Comparison of ENCODE assay signal across 9 cellular contexts in the genomic region with DNA sequence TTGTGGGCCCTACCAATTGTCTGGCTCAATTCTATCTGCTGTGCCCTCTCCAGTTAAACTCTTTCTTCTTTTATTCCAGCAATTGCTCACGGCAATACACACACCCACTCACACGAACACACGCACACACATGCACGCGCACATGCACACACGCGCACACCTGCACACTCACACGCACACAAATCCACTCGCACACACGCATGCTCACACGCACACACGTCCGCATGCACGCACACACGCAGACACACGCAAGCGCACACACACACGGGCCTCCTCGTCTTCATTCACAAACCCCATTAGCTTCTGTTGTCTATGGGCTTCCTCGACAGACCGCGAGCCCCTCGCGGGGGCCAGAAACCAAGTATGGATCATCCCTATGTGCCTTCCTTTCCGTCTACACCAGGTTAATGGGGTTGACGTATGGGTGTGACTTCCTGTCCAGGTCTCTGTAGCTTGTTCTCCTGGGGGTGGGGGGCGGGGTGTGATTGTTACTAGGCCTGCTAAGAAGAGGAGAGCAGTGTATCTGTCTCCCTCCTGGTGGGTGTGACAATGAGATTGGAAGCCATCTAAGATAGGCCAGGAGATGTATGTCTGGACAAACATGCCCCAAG. TPM values are rescaled to one million over a fixed set of nuclear protein-coding genes. Genes with fewer than 3 reads are reported as not detected.
DNase-seq lines count a peak whose midpoint lies in the region; ATAC-seq, FAIRE-seq and TF ChIP-seq lines count a peak whose summit lies in the region.
"Had no signal": no experiment of that assay in that cellular context is flagged by ENCODE, and none has a peak within 500 bp of the region (broad histone marks: within the 10 kb centered on the region; RNA-seq: fewer than 3 reads in every experiment).

No MANE protein-coding gene starts in this region.

- H3K27ac Mint-ChIP-seq in activated T-cell treated with anti-CD3 and anti-CD28 coated beads, Interleukin-2, amount 50 U/mL, for 24 hours = peak overlapping the region; percentile 61
- H3K27ac Mint-ChIP-seq in activated T-cell treated with anti-CD3 and anti-CD28 coated beads, Interleukin-2, amount 50 U/mL, for 72 hours = no peak overlapping the region
- H3K27ac Mint-ChIP-seq in MCF 10A (ENCODE audit: low read depth, unreplicated experiment) = peak overlapping the region; percentile 96
- no peak overlapping the region for H3K27ac Mint-ChIP-seq in memory B cell

- ATAC-seq in activated T-cell treated with anti-CD3 and anti-CD28 coated beads, Interleukin-2, amount 50 U/mL, for 72 hours (replicated peaks in 1 of 2) = no peak
- no peak for ATAC-seq in memory B cell (ENCODE audit: low read depth)
- ATAC-seq in upper lobe of left lung (ENCODE audit: low FRiP score in 2 of 2) = no peak
- ATAC-seq in GM18907 (IDR thresholded peaks at IDR 0.05; ENCODE audit: unreplicated experiment) = no peak
- ATAC-seq in GM19395 (IDR thresholded peaks at IDR 0.05; ENCODE audit: unreplicated experiment) = no peak

- no peak for FAIRE-seq in small intestine (lab: Jason Lieb, UNC)

- intact Hi-C loops in MCF 10A (cut with micrococcal nuclease) = loop anchor here (2.0 to 5.0 kb wide), 3 partner anchors 27 to 198 kb away; partner anchors contain the start of genes FBXL19 and SRCAP

- no peaks in the 10 kb centered on the region for H3K9me3 Mint-ChIP-seq in activated T-cell treated with anti-CD3 and anti-CD28 coated beads, Interleukin-2, amount 50 U/mL, for 24 hours
- H3K9me3 Mint-ChIP-seq in activated T-cell treated with anti-CD3 and anti-CD28 coated beads, Interleukin-2, amount 50 U/mL, for 72 hours = no peaks in the 10 kb centered on the region
- H3K9me3 Mint-ChIP-seq in MCF 10A (ENCODE audit: unreplicated experiment) (no peaks in the 10 kb centered on the region), memory B cell (no peaks in the 10 kb centered on the region)

- H3K9me3 ChIP-seq in upper lobe of left lung (no peaks in the 10 kb centered on the region), small intestine (ENCODE audit: control insufficient read depth, low read depth) (no peaks in the 10 kb centered on the region)

- 71 to 73% methylated on average over 26 to 27 of the region's 27 CpGs for WGBS in upper lobe of left lung, 2 donors
- WGBS in small intestine, 3 donors = 76 to 87% (median 87%) methylated on average over 27 of the region's 27 CpGs

- TF ChIP-seq CTCF in MCF 10A (IDR thresholded peaks at IDR 0.05; ENCODE audit: unreplicated experiment) (no peak), upper lobe of left lung (IDR thresholded peaks at IDR 0.05) (no peak)

- peaks cover 44% of the 10 kb centered on the region for H3K4me1 Mint-ChIP-seq in activated T-cell treated with anti-CD3 and anti-CD28 coated beads, Interleukin-2, amount 50 U/mL, for 24 hours (ENCODE audit: low read depth)
- H3K4me1 Mint-ChIP-seq in activated T-cell treated with anti-CD3 and anti-CD28 coated beads, Interleukin-2, amount 50 U/mL, for 72 hours (ENCODE audit: low read depth) = peaks cover 54% of the 10 kb centered on the region
- peaks cover 31% of the 10 kb centered on the region for H3K4me1 Mint-ChIP-seq in MCF 10A (ENCODE audit: insufficient read depth, unreplicated experiment)
- H3K4me1 Mint-ChIP-seq in memory B cell = peaks cover 36% of the 10 kb centered on the region

- H3K36me3 ChIP-seq in upper lobe of left lung = peaks cover 0 to 12% (median under 1%) of the 10 kb centered on the region in 4 donors
- H3K36me3 ChIP-seq in small intestine (ENCODE audit: control insufficient read depth in 2 of 2, insufficient read depth in 2 of 2, low read length in 2 of 2) = no peaks in the 10 kb centered on the region

- TF ChIP-seq POLR2A in upper lobe of left lung (IDR thresholded peaks at IDR 0.05) = no peak

- H3K4me3 Mint-ChIP-seq in activated T-cell treated with anti-CD3 and anti-CD28 coated beads, Interleukin-2, amount 50 U/mL, for 24 hours = no peak overlapping the region
- H3K4me3 Mint-ChIP-seq in activated T-cell treated with anti-CD3 and anti-CD28 coated beads, Interleukin-2, amount 50 U/mL, for 72 hours = peak overlapping the region in 1 of 2 donors; percentile 85
- H3K4me3 Mint-ChIP-seq in MCF 10A (ENCODE audit: unreplicated experiment) (peak overlapping the region; percentile 75), memory B cell (peak overlapping the region; percentile 85)

- H3K27ac ChIP-seq in upper lobe of left lung (peak overlapping the region; percentile 95 to 99 (median 97)), small intestine (ENCODE audit: low read depth in 1 of 2, low read length in 1 of 2) (peak overlapping the region in 1 of 2 donors; percentile 77)
- H3K27ac ChIP-seq: HL-60 had no signal

- H3K27me3 ChIP-seq in upper lobe of left lung = no peaks in the 10 kb centered on the region
- H3K27me3 ChIP-seq in small intestine (ENCODE audit: control insufficient read depth in 2 of 2, insufficient read depth in 2 of 2, low read length in 2 of 2) = no peaks in the 10 kb centered on the region

- H3K36me3 Mint-ChIP-seq in activated T-cell treated with anti-CD3 and anti-CD28 coated beads, Interleukin-2, amount 50 U/mL, for 24 hours (ENCODE audit: low read depth) = peaks cover 17% of the 10 kb centered on the region
- H3K36me3 Mint-ChIP-seq in activated T-cell treated with anti-CD3 and anti-CD28 coated beads, Interleukin-2, amount 50 U/mL, for 72 hours (ENCODE audit: insufficient read depth in 2 of 2) = peaks cover 3 to 5% of the 10 kb centered on the region in 2 donors
- H3K36me3 Mint-ChIP-seq in MCF 10A (ENCODE audit: insufficient read depth, unreplicated experiment) = peaks cover 2% of the 10 kb centered on the region
- H3K36me3 Mint-ChIP-seq in memory B cell = peaks cover 2% of the 10 kb centered on the region

- POLR2A ChIA-PET in MCF 10A (lab: Yijun Ruan, JAX) = interaction anchor here (0.5 to 3.6 kb wide), 18 partner anchors 17 to 563 kb away, joined by 3 to 24 read pairs (median 5); partner anchors contain the start of gene PHKG2

- no peak for TF ChIP-seq EP300 in upper lobe of left lung (IDR thresholded peaks at IDR 0.05)

- H3K27me3 Mint-ChIP-seq in activated T-cell treated with anti-CD3 and anti-CD28 coated beads, Interleukin-2, amount 50 U/mL, for 24 hours = no peaks in the 10 kb centered on the region
- no peaks in the 10 kb centered on the region for H3K27me3 Mint-ChIP-seq in activated T-cell treated with anti-CD3 and anti-CD28 coated beads, Interleukin-2, amount 50 U/mL, for 72 hours (ENCODE audit: low read depth)
- H3K27me3 Mint-ChIP-seq in MCF 10A (ENCODE audit: insufficient read depth, unreplicated experiment) (no peaks in the 10 kb centered on the region), memory B cell (no peaks in the 10 kb centered on the region)

- BruUV-seq in MCF 10A (replicated peaks; lab: Mats Ljungman, UMichigan) = no TSS peak

- H3K4me1 ChIP-seq in upper lobe of left lung (peaks cover 28 to 48% (median 40%) of the 10 kb centered on the region in 4 donors), small intestine (ENCODE audit: control insufficient read depth in 2 of 2, insufficient read depth in 1 of 2, low read depth in 1 of 2, low read length in 1 of 2) (peaks cover 1 to 2% of the 10 kb centered on the region in 2 donors)

- DNase-seq in activated T-cell treated with anti-CD3 and anti-CD28 coated beads, Interleukin-2, amount 50 U/mL, for 24 hours = peak; percentile 36
- no peak for DNase-seq in activated T-cell treated with anti-CD3 and anti-CD28 coated beads, Interleukin-2, amount 50 U/mL, for 72 hours
- no peak for DNase-seq in MCF 10A (ENCODE audit: unreplicated experiment)
- DNase-seq in memory B cell (ENCODE audit: low spot score in 2 of 2) = no peak
- DNase-seq in upper lobe of left lung = peak in 1 of 2 donors; percentile 71
- DNase-seq in small intestine = no peak

- H3K4me3 ChIP-seq in upper lobe of left lung (peak overlapping the region in 3 of 4 donors; percentile 45 to 62 (median 56)), small intestine (ENCODE audit: low read depth in 1 of 2, low read length in 2 of 2) (no peak overlapping the region)

- CTCF ChIA-PET in MCF 10A (lab: Yijun Ruan, JAX) = interaction anchor here (0.6 to 1.9 kb wide), 8 partner anchors 10 to 81 kb away, joined by 3 to 6 read pairs (median 4); no protein-coding TSS in a partner anchor

RNA-seq across cellular contexts. Expression of gene CTF1, which starts 0.7 kb away (rescaled TPM):
- total RNA-seq in activated T-cell treated with anti-CD3 and anti-CD28 coated beads, Interleukin-2, amount 50 U/mL, for 72 hours = under 1 TPM; 0.25 to 0.72 TPM
- total RNA-seq in MCF 10A (2022) (3.6 and 4.1 TPM in 2 replicates), upper lobe of left lung (10 to 100 TPM in 2 of 6 donors, 1 to 10 TPM in 4; 4.2 to 14.5 (median 7.1) TPM)
- 1 to 10 TPM in 1 of 3 donors, not detected in 2; 1.1 TPM for polyA plus RNA-seq in small intestine

RNA-seq across cellular contexts. Expression of gene BCL7C, which starts 1.8 kb away (rescaled TPM):
- 10 to 100 TPM; 21.7 to 23.2 TPM for total RNA-seq in activated T-cell treated with anti-CD3 and anti-CD28 coated beads, Interleukin-2, amount 50 U/mL, for 72 hours
- total RNA-seq in MCF 10A (2022) (32.0 and 33.9 TPM in 2 replicates), upper lobe of left lung (10 to 100 TPM; 15.7 to 32.8 (median 28.2) TPM)
- polyA plus RNA-seq in small intestine = 10 to 100 TPM; 27.7 to 33.2 (median 33.2) TPM

RNA-seq across cellular contexts. Expression of gene FBXL19, which starts 27.7 kb away (rescaled TPM):
- 10 to 100 TPM; 24.9 to 25.7 TPM for total RNA-seq in activated T-cell treated with anti-CD3 and anti-CD28 coated beads, Interleukin-2, amount 50 U/mL, for 72 hours
- 18.0 and 23.4 TPM in 2 replicates for total RNA-seq in MCF 10A (2022)
- total RNA-seq in upper lobe of left lung = 10 to 100 TPM in 4 of 6 donors, 1 to 10 TPM in 2; 7.3 to 40.9 (median 15.5) TPM
- polyA plus RNA-seq in small intestine = 10 to 100 TPM in 1 of 3 donors, 1 to 10 TPM in 2; 8.7 to 26.3 (median 9.7) TPM

RNA-seq across cellular contexts. Expression of gene ORAI3, which starts 53.2 kb away (rescaled TPM):
- 10 to 100 TPM; 13.6 to 15.6 TPM for total RNA-seq in activated T-cell treated with anti-CD3 and anti-CD28 coated beads, Interleukin-2, amount 50 U/mL, for 72 hours
- total RNA-seq in MCF 10A (2022) (16.2 and 21.2 TPM in 2 replicates), upper lobe of left lung (10 to 100 TPM; 22.2 to 33.9 (median 28.4) TPM)
- polyA plus RNA-seq in small intestine = 10 to 100 TPM in 1 of 3 donors, 1 to 10 TPM in 2; 6.2 to 10.5 (median 6.7) TPM

Comparison
In these comparisons a context has a peak if more than half of its experiments do, and no peak if none do; other contexts are left out.
1. H3K27ac Mint-ChIP-seq: peak in activated T-cell treated with anti-CD3 and anti-CD28 coated beads, Interleukin-2, amount 50 U/mL, for 24 hours (single experiment) and MCF 10A (single experiment); none in activated T-cell treated with anti-CD3 and anti-CD28 coated beads, Interleukin-2, amount 50 U/mL, for 72 hours (single experiment) and memory B cell (single experiment).
2. H3K4me3 ChIP-seq: peak in upper lobe of left lung (3 of 4); none in small intestine (0 of 2).